8 cellular contexts compared by ENCODE assay signal in genomic region chr11:74739546-74740270, GRCh38. TPM values are rescaled to one million over a fixed set of nuclear protein-coding genes. Genes with fewer than 3 reads are reported as not detected.
DNase-seq lines count a peak whose midpoint lies in the region; ATAC-seq, FAIRE-seq and TF ChIP-seq lines count a peak whose summit lies in the region.

No MANE protein-coding gene starts in this region.

- H3K36me3 ChIP-seq in bronchial epithelial cell (ENCODE audit: control insufficient read depth, insufficient read depth, low read length) (no peaks in the 10 kb centered on the region), keratinocyte (ENCODE audit: control insufficient read depth in 2 of 2, extremely low read depth in 1 of 2, insufficient read depth in 2 of 2, low read length in 2 of 2) (no peaks in the 10 kb centered on the region)

- no peak for FAIRE-seq in bronchial epithelial cell (lab: Jason Lieb, UNC)
- peak; percentile 53 for FAIRE-seq in keratinocyte (lab: Jason Lieb, UNC)

- H3K9me1 ChIP-seq in keratinocyte (ENCODE audit: control insufficient read depth, extremely low read depth, insufficient read depth, low read length) = no peaks in the 10 kb centered on the region

- no peak for ATAC-seq in GM21360 (IDR thresholded peaks at IDR 0.05; ENCODE audit: unreplicated experiment)

- H3K4me3 ChIP-seq in bronchial epithelial cell (ENCODE audit: low read depth, low read length) (no peak overlapping the region), keratinocyte (ENCODE audit: control insufficient read depth in 2 of 3, extremely low read depth in 1 of 3, insufficient read depth in 2 of 3, low read depth in 1 of 3, low read length in 3 of 3) (no peak overlapping the region)

- H4K20me1 ChIP-seq in keratinocyte (ENCODE audit: control insufficient read depth, extremely low read depth, insufficient read depth, low read length) = no peaks in the 10 kb centered on the region

- H3K4me1 ChIP-seq in keratinocyte (ENCODE audit: control insufficient read depth, extremely low read depth, insufficient read depth, low read length) = no peaks in the 10 kb centered on the region

- H3K4me2 ChIP-seq in keratinocyte (ENCODE audit: control insufficient read depth, extremely low read depth, insufficient read depth, low read depth, low read length) = no peak overlapping the region

- dilution Hi-C loops in keratinocyte (cut with MboI; ENCODE audit: extremely low pct_ligation_motif_present, low sequenced_read_pairs) = no loop called here

- TF ChIP-seq CTCF in bronchial epithelial cell (IDR thresholded peaks at IDR 0.05; ENCODE audit: insufficient read depth, low read length, severe bottlenecking) = peak; percentile 83
- peak; percentile 79 to 94 (median 88) for TF ChIP-seq CTCF in keratinocyte (optimal IDR thresholded peaks at IDR 0.05 in 1 of 3, IDR thresholded peaks at IDR 0.05 in 1 of 3, conservative IDR thresholded peaks at IDR 0.05 in 1 of 3; ENCODE audit: extremely low read depth in 1 of 3, insufficient read depth in 2 of 3, low read length in 3 of 3)

- peak; percentile 8 for DNase-seq in NCI-H2196 treated with DMSO at 0.1 percent for 48 hours (lab: John Stamatoyannopoulos, UW; ENCODE audit: unreplicated experiment)
- no peak for DNase-seq in NCI-H2196 (lab: John Stamatoyannopoulos, UW; ENCODE audit: unreplicated experiment)
- peak; percentile 77 to 79 for DNase-seq in Kasumi-1 (lab: John Stamatoyannopoulos, UW)
- DNase-seq in SKM-1 treated with dmso at 0.1 percent for 144 hours (lab: John Stamatoyannopoulos, UW; ENCODE audit: unreplicated experiment) = peak; percentile 61
- peak; percentile 49 for DNase-seq in bronchial epithelial cell (ENCODE audit: low read depth)
- DNase-seq in keratinocyte (ENCODE audit: low read depth, low spot score) = no peak
- DNase-seq in stimulated activated CD8-positive, alpha-beta memory T cell treated with anti-CD3 and anti-CD28 coated beads, Interleukin-4, amount 100 ng/mL, for 48 hours = peak; percentile 54

- no peak overlapping the region for H3K9ac ChIP-seq in keratinocyte (ENCODE audit: control insufficient read depth, extremely low read depth, insufficient read depth, low read length)

- H3K9me3 ChIP-seq in keratinocyte (ENCODE audit: control insufficient read depth, low read depth, low read length) = no peaks in the 10 kb centered on the region

- H3K27me3 ChIP-seq in bronchial epithelial cell (ENCODE audit: control insufficient read depth, insufficient read depth, low read length) (no peaks in the 10 kb centered on the region), keratinocyte (ENCODE audit: control insufficient read depth, extremely low read depth, insufficient read depth, low read length) (no peaks in the 10 kb centered on the region)

- no peak overlapping the region for H2AFZ ChIP-seq in keratinocyte (ENCODE audit: control insufficient read depth, low read length)

- H3K79me2 ChIP-seq in keratinocyte (ENCODE audit: control insufficient read depth, insufficient read depth, low read length) = no peaks in the 10 kb centered on the region

- H3K27ac ChIP-seq in keratinocyte (ENCODE audit: control insufficient read depth, insufficient read depth, low read length) = no peak overlapping the region

RNA-seq across cellular contexts. Expression of gene CHRDL2, which starts 8.5 kb away (rescaled TPM):
- total RNA-seq in bronchial epithelial cell = not detected in 2 replicates
- not detected in 3 replicates for polyA plus RNA-seq in keratinocyte
- polyA plus RNA-seq in keratinocyte (2011; ENCODE audit: low read depth) = not detected
- polyA plus RNA-seq in keratinocyte (2011; cell fraction: cytosol; rRNA removed) = not detected in 2 replicates
- polyA plus RNA-seq in keratinocyte (2011; cell fraction: nucleus; rRNA removed) = not detected in 2 replicates
- polyA plus RNA-seq in keratinocyte (2012; ENCODE audit: low replicate concordance) = not detected in 2 replicates
- not detected in 3 replicates for polyA minus RNA-seq in keratinocyte
- not detected for polyA minus RNA-seq in keratinocyte (2011; cell fraction: cytosol; rRNA and poly(A)+ RNA removed)
- polyA minus RNA-seq in keratinocyte (2011; cell fraction: nucleus; rRNA and poly(A)+ RNA removed) = not detected in 2 replicates

RNA-seq across cellular contexts. Expression of gene RNF169, which starts 8.9 kb away (rescaled TPM):
- total RNA-seq in bronchial epithelial cell = 12.6 and 16.4 TPM in 2 replicates
- 6.2 to 9.2 TPM (median 8.9 TPM) in 3 replicates for polyA plus RNA-seq in keratinocyte
- 2.3 TPM for polyA plus RNA-seq in keratinocyte (2011; ENCODE audit: low read depth)
- 3.3 and 5.4 TPM in 2 replicates for polyA plus RNA-seq in keratinocyte (2011; cell fraction: cytosol; rRNA removed)
- 9.4 and 10.9 TPM in 2 replicates for polyA plus RNA-seq in keratinocyte (2011; cell fraction: nucleus; rRNA removed)
- polyA plus RNA-seq in keratinocyte (2012; ENCODE audit: low replicate concordance) = 3.5 and 6.3 TPM in 2 replicates
- 7.4 to 29.1 TPM (median 21.0 TPM) in 3 replicates for polyA minus RNA-seq in keratinocyte
- polyA minus RNA-seq in keratinocyte (2011; cell fraction: cytosol; rRNA and poly(A)+ RNA removed) = 10.0 TPM
- 19.2 and 36.7 TPM in 2 replicates for polyA minus RNA-seq in keratinocyte (2011; cell fraction: nucleus; rRNA and poly(A)+ RNA removed)

Comparison
In these comparisons a context has a peak if more than half of its experiments do, and no peak if none do; other contexts are left out.
1. DNase-seq: peak in NCI-H2196 treated with DMSO at 0.1 percent for 48 hours (single experiment), Kasumi-1 (2 of 2), SKM-1 treated with dmso at 0.1 percent for 144 hours (single experiment), bronchial epithelial cell (single experiment) and stimulated activated CD8-positive, alpha-beta memory T cell treated with anti-CD3 and anti-CD28 coated beads, Interleukin-4, amount 100 ng/mL, for 48 hours (single experiment); none in NCI-H2196 (single experiment) and keratinocyte (single experiment).